8 cellular contexts compared by ENCODE assay signal in the genomic region with DNA sequence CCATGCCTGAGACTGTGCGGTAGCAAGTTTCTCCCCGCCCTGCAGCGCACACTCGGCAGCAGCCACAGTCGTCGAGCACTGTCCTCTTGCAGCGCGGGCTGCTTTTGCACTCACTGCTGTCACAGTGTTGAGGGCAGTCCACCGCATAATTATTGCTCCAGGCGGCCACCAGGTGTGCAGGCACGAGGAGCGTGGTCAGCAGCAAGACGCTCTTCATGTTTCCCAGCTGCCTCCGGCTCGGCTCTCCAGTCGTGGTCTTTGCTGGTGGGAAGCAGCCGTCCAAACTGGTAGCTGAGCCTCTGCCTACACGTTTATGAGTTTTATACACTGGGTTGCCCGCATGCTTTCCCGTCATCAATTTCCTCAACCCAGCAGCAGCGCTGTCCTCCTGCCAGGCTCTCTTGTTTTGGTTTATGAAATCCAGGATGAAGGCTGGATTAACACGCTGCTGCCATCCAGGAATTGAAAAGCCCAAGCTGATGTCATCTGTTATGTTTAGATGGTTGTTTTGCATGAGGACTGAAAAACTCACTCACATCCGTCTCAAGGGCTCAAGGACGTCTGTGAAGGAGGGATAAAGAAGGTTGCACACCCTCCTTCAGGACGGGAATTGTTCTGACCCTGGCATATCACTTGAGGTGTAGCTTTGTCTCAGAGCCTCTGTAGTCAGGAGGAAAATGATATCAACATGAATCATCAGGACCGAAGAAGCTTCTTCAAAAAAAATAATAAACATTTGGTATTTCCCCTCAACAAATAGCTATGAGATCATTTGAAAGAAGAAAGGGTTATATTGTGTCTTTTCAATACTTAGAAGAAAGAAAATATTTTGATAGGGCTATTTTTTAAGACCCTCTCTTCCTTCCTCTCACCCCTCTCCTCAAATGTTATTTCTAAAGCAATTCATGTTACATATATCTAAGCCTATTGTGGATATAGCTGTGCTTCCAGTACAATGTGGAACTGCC. TPM values are rescaled to one million over a fixed set of nuclear protein-coding genes. Genes with fewer than 3 reads are reported as not detected.
DNase-seq lines count a peak whose midpoint lies in the region; ATAC-seq and TF ChIP-seq lines count a peak whose summit lies in the region.

A gene with protein sequence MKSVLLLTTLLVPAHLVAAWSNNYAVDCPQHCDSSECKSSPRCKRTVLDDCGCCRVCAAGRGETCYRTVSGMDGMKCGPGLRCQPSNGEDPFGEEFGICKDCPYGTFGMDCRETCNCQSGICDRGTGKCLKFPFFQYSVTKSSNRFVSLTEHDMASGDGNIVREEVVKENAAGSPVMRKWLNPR (minus strand): TSS at position 293 of the 968 bp plus-strand sequence. CDS start 76 bp downstream, at position 217.

- H3K27ac ChIP-seq in HEK293 (ENCODE audit: extremely low read depth, low read depth, low read length) (no peak within 1 kb of the TSS; the same call in 1 of the 2 replicates), lung (ENCODE audit: low read depth in 1 of 2, low read length in 1 of 2) (peak within 1 kb of the TSS in 1 of 2 donors; percentile 17)

- no peaks in the 10 kb centered on the region for H3K9me3 ChIP-seq in HEK293 (ENCODE audit: control insufficient read depth, insufficient read depth, low read depth, low read length)
- H3K9me3 ChIP-seq in lung (ENCODE audit: control insufficient read depth in 2 of 2, insufficient read depth in 1 of 2, low read length in 1 of 2), result no peaks in the 10 kb centered on the region

- no peak; the same call in 1 of the 2 replicates for TF ChIP-seq CTCF in AG09319 (IDR thresholded peaks at IDR 0.05; ENCODE audit: low read depth, low read length)
- TF ChIP-seq CTCF in HEK293 (tag by site-specific recombination; IDR thresholded peaks at IDR 0.05), result 0 out of 2 replicates have a peak, but pooled peaks have one; percentile 53
- no peak for TF ChIP-seq CTCF in lung (IDR thresholded peaks at IDR 0.05; ENCODE audit: control extremely low read depth, extremely low read depth)

- peak; percentile 45 for DNase-seq in AG09319 (ENCODE audit: extremely low read depth, low read depth)
- peak; percentile 69 for DNase-seq in brain pericyte (ENCODE audit: low read depth, low spot score)
- DNase-seq in lung (ENCODE audit: low spot score), result no peak
- DNase-seq in stimulated activated CD4-positive, alpha-beta T cell treated with anti-CD3 and anti-CD28 coated beads, Interleukin-2, amount 100 ng/mL, for 24 hours, result no peak
- no peak for DNase-seq in ecto neural progenitor cell (ENCODE audit: low spot score)
- DNase-seq in NK-92 (lab: John Stamatoyannopoulos, UW; ENCODE audit: unreplicated experiment), result no peak

- CTCF ChIA-PET in HEK293 (lab: Yijun Ruan, JAX), result interaction anchor here (0.6 to 1.3 kb wide), 6 partner anchors 8 to 978 kb away, joined by 3 to 8 read pairs (median 4); no protein-coding TSS in a partner anchor

- H3K4me1 ChIP-seq in HEK293 (ENCODE audit: control insufficient read depth, insufficient read depth, low read length) (peaks cover 9% of the 10 kb centered on the region), lung (ENCODE audit: control insufficient read depth in 2 of 2, insufficient read depth in 2 of 2, low read length in 2 of 2) (no peaks in the 10 kb centered on the region)

- ATAC-seq in lung (ENCODE audit: insufficient read depth, low FRiP score), result peak; percentile 19
- ATAC-seq in HG03354 (IDR thresholded peaks at IDR 0.05; ENCODE audit: poor library complexity, severe bottlenecking, unreplicated experiment), result no peak

- no peaks in the 10 kb centered on the region for H3K36me3 ChIP-seq in HEK293 (ENCODE audit: control insufficient read depth in 2 of 2, insufficient read depth in 1 of 2, low read length in 2 of 2)
- H3K36me3 ChIP-seq in lung (ENCODE audit: control insufficient read depth in 2 of 2, insufficient read depth in 2 of 2, low read length in 2 of 2), result no peaks in the 10 kb centered on the region

- WGBS in lung, 2 donors, result 24 to 34% methylated on average over 26 of the region's 26 CpGs

- no peaks in the 10 kb centered on the region for H3K27me3 ChIP-seq in lung (ENCODE audit: control insufficient read depth, insufficient read depth)

- H3K4me3 ChIP-seq in HEK293 (ENCODE audit: low read depth, low read length) (peak within 1 kb of the TSS; percentile 31), lung (peak within 1 kb of the TSS; percentile 0)

- POLR2A ChIA-PET in HEK293 (lab: Yijun Ruan, JAX), result no interaction called here

TF ChIP-seq in HEK293, 187 proteins besides CTCF, POLR2A, EP300 and RAD21 (continues in another document):
- 0 out of 2 replicates have a peak, but pooled peaks have one; percentile 41 for TF ChIP-seq GLI4 (tag by site-specific recombination; IDR thresholded peaks at IDR 0.05)
- TF ChIP-seq, protein P1, sequence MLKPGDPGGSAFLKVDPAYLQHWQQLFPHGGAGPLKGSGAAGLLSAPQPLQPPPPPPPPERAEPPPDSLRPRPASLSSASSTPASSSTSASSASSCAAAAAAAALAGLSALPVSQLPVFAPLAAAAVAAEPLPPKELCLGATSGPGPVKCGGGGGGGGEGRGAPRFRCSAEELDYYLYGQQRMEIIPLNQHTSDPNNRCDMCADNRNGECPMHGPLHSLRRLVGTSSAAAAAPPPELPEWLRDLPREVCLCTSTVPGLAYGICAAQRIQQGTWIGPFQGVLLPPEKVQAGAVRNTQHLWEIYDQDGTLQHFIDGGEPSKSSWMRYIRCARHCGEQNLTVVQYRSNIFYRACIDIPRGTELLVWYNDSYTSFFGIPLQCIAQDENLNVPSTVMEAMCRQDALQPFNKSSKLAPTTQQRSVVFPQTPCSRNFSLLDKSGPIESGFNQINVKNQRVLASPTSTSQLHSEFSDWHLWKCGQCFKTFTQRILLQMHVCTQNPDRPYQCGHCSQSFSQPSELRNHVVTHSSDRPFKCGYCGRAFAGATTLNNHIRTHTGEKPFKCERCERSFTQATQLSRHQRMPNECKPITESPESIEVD (tag by site-specific recombination; IDR thresholded peaks at IDR 0.05), result peak; percentile 57; the same call in 1 of the 2 replicates
- peak; percentile 83 for TF ChIP-seq ZNF366 (tag by site-specific recombination; conservative IDR thresholded peaks at IDR 0.05)
- TF ChIP-seq ZSCAN16 (tag by site-specific recombination; IDR thresholded peaks at IDR 0.05), result peak; percentile 76; the same call in 1 of the 2 replicates
- TF ChIP-seq EGR2 (tag by site-specific recombination; IDR thresholded peaks at IDR 0.05; ENCODE audit: low read depth), result no peak
- TF ChIP-seq SETDB1 (IDR thresholded peaks at IDR 0.05; ENCODE audit: insufficient read length, low read length), result no peak
- TF ChIP-seq ZNF707 (tag by site-specific recombination; IDR thresholded peaks at IDR 0.05), result no peak
- peak; percentile 33 for TF ChIP-seq GLIS1 (tag by site-specific recombination; IDR thresholded peaks at IDR 0.05)
- TF ChIP-seq SP7 (tag by site-specific recombination; IDR thresholded peaks at IDR 0.05), result no peak
- TF ChIP-seq ZNF473 (tag by site-specific recombination; IDR thresholded peaks at IDR 0.05), result no peak
- TF ChIP-seq, protein P2, sequence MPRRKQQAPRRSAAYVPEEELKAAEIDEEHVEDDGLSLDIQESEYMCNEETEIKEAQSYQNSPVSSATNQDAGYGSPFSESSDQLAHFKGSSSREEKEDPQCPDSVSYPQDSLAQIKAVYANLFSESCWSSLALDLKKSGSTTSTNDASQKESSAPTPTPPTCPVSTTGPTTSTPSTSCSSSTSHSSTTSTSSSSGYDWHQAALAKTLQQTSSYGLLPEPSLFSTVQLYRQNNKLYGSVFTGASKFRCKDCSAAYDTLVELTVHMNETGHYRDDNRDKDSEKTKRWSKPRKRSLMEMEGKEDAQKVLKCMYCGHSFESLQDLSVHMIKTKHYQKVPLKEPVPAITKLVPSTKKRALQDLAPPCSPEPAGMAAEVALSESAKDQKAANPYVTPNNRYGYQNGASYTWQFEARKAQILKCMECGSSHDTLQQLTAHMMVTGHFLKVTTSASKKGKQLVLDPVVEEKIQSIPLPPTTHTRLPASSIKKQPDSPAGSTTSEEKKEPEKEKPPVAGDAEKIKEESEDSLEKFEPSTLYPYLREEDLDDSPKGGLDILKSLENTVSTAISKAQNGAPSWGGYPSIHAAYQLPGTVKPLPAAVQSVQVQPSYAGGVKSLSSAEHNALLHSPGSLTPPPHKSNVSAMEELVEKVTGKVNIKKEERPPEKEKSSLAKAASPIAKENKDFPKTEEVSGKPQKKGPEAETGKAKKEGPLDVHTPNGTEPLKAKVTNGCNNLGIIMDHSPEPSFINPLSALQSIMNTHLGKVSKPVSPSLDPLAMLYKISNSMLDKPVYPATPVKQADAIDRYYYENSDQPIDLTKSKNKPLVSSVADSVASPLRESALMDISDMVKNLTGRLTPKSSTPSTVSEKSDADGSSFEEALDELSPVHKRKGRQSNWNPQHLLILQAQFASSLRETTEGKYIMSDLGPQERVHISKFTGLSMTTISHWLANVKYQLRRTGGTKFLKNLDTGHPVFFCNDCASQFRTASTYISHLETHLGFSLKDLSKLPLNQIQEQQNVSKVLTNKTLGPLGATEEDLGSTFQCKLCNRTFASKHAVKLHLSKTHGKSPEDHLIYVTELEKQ (tag by site-specific recombination; IDR thresholded peaks at IDR 0.05; ENCODE audit: borderline replicate concordance), result no peak
- no peak for TF ChIP-seq ZNF664 (tag by site-specific recombination; IDR thresholded peaks at IDR 0.05)
- no peak for TF ChIP-seq YY2 (tag by site-specific recombination; IDR thresholded peaks at IDR 0.05)
- TF ChIP-seq, protein P3, sequence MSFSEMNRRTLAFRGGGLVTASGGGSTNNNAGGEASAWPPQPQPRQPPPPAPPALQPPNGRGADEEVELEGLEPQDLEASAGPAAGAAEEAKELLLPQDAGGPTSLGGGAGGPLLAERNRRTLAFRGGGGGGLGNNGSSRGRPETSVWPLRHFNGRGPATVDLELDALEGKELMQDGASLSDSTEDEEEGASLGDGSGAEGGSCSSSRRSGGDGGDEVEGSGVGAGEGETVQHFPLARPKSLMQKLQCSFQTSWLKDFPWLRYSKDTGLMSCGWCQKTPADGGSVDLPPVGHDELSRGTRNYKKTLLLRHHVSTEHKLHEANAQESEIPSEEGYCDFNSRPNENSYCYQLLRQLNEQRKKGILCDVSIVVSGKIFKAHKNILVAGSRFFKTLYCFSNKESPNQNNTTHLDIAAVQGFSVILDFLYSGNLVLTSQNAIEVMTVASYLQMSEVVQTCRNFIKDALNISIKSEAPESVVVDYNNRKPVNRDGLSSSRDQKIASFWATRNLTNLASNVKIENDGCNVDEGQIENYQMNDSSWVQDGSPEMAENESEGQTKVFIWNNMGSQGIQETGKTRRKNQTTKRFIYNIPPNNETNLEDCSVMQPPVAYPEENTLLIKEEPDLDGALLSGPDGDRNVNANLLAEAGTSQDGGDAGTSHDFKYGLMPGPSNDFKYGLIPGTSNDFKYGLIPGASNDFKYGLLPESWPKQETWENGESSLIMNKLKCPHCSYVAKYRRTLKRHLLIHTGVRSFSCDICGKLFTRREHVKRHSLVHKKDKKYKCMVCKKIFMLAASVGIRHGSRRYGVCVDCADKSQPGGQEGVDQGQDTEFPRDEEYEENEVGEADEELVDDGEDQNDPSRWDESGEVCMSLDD (tag by site-specific recombination; IDR thresholded peaks at IDR 0.05), result no peak
- TF ChIP-seq OSR2 (tag by site-specific recombination; IDR thresholded peaks at IDR 0.05), result peak; percentile 31; the same call in 1 of the 2 replicates

RNA-seq across cellular contexts. Expression of the gene that starts here (rescaled TPM):
- total RNA-seq in lung, result 10 to 100 TPM in 1 of 2 donors, 1 to 10 TPM in 1; 3.8 to 12.5 TPM
- polyA plus RNA-seq in lung, result 10 to 100 TPM in 1 of 2 donors, 1 to 10 TPM in 1; 7.5 to 48.0 TPM

Comparison
In these comparisons a context has a peak if more than half of its experiments do, and no peak if none do; other contexts are left out.
1. DNase-seq: peak in AG09319 (single experiment) and brain pericyte (single experiment); none in lung (single experiment), stimulated activated CD4-positive, alpha-beta T cell treated with anti-CD3 and anti-CD28 coated beads, Interleukin-2, amount 100 ng/mL, for 24 hours (0 of 2), ecto neural progenitor cell (single experiment) and NK-92 (single experiment).